In genomic region chrX:73215263-73215662, GRCh38 we compare ENCODE assay signal across 8 cellular contexts. TPM values are rescaled to one million over a fixed set of nuclear protein-coding genes. Genes with fewer than 3 reads are reported as not detected.
DNase-seq lines count a peak whose midpoint lies in the region; ATAC-seq and TF ChIP-seq lines count a peak whose summit lies in the region.

No MANE protein-coding gene starts in this region.

- H3K18ac ChIP-seq in neuronal stem cell (ENCODE audit: low read length): no peak overlapping the region

- no peak for DNase-seq in Caco-2
- DNase-seq in colonic mucosa: no peak
- no peak for DNase-seq in neuronal stem cell (ENCODE audit: low spot score)
- DNase-seq in RWPE1 (ENCODE audit: low spot score): no peak
- DNase-seq in NCI-H2196 treated with DMSO at 0.1 percent for 48 hours (lab: John Stamatoyannopoulos, UW; ENCODE audit: unreplicated experiment): no peak
- no peak for DNase-seq in osteocyte (ENCODE audit: extremely low spot score, unreplicated experiment)
- no peak for DNase-seq in NAMALWA (ENCODE audit: low spot score)

- H3K36me3 ChIP-seq in Caco-2 (ENCODE audit: control insufficient read depth, insufficient read depth, low read length): no peaks in the 10 kb centered on the region
- no peaks in the 10 kb centered on the region for H3K36me3 ChIP-seq in colonic mucosa
- H3K36me3 ChIP-seq in neuronal stem cell (replicated peaks in 1 of 2; ENCODE audit: control insufficient read depth in 2 of 2, insufficient read depth in 2 of 2, low read length in 2 of 2): no peaks in the 10 kb centered on the region

- BruUV-seq in Caco-2 (replicated peaks; lab: Mats Ljungman, UMichigan): no TSS peak

- no peak overlapping the region for H2AK5ac ChIP-seq in neuronal stem cell (ENCODE audit: low read depth, low read length)

- TF ChIP-seq CTCF in Caco-2 (IDR thresholded peaks at IDR 0.05; ENCODE audit: insufficient read depth in 1 of 2, low read depth in 1 of 2, low read length in 1 of 2, severe bottlenecking in 1 of 2, unreplicated experiment in 1 of 2) (no peak), colonic mucosa (IDR thresholded peaks at IDR 0.05) (no peak), RWPE1 (conservative IDR thresholded peaks at IDR 0.05; ENCODE audit: low read depth) (no peak), osteocyte (IDR thresholded peaks at IDR 0.05) (no peak)

- H2BK5ac ChIP-seq in neuronal stem cell (ENCODE audit: low read length): no peak overlapping the region

- no peak overlapping the region for H4K91ac ChIP-seq in neuronal stem cell (ENCODE audit: low read depth, low read length, poor library complexity)

- H2AFZ ChIP-seq in neuronal stem cell (ENCODE audit: low read length): peak overlapping the region; percentile 91

- no peak overlapping the region for H2BK12ac ChIP-seq in neuronal stem cell (ENCODE audit: low read length)

- peak overlapping the region; percentile 40 for H3K4me2 ChIP-seq in neuronal stem cell (ENCODE audit: insufficient read depth, low read length, poor library complexity, severe bottlenecking)

- WGBS in neuronal stem cell (ENCODE audit: extremely low coverage in 2 of 2, insufficient read length in 2 of 2, insufficient replicate concordance in 1 of 2), 2 donors: no CpG with 5 or more reads among the region's 8 CpGs

- no peak overlapping the region for H3K9ac ChIP-seq in colonic mucosa (ENCODE audit: low read depth in 2 of 2, low read length in 2 of 2)
- H3K9ac ChIP-seq in neuronal stem cell (ENCODE audit: low read depth, low read length, poor library complexity): no peak overlapping the region

- H3K36me3 Mint-ChIP-seq in Caco-2 (ENCODE audit: insufficient read depth, unreplicated experiment): no peaks in the 10 kb centered on the region
- no peaks in the 10 kb centered on the region for H3K36me3 Mint-ChIP-seq in osteocyte (ENCODE audit: unreplicated experiment)

- H3K27me3 Mint-ChIP-seq in Caco-2 (ENCODE audit: insufficient read depth, unreplicated experiment) (peaks cover 6% of the 10 kb centered on the region), osteocyte (ENCODE audit: unreplicated experiment) (peaks cover 10% of the 10 kb centered on the region)

- CTCF ChIA-PET in Caco-2 (lab: Charles Lee) (no interaction called here), RWPE1 (lab: Yijun Ruan, JAX) (interaction anchor here (0.6 kb wide), 1 partner anchor 425 kb away, joined by 3 read pairs; no protein-coding TSS in a partner anchor)

- H3K79me1 ChIP-seq in neuronal stem cell (ENCODE audit: low read depth, low read length): no peaks in the 10 kb centered on the region

- no peak overlapping the region for H3K4me3 ChIP-seq in Caco-2 (ENCODE audit: low read depth, low read length)
- peak overlapping the region; percentile 40 for H3K4me3 ChIP-seq in colonic mucosa
- H3K4me3 ChIP-seq in neuronal stem cell (ENCODE audit: low read length in 2 of 2): peak overlapping the region; percentile 58 to 92

- H3K4me1 ChIP-seq in Caco-2: no peaks in the 10 kb centered on the region
- no peaks in the 10 kb centered on the region for H3K4me1 ChIP-seq in colonic mucosa
- no peaks in the 10 kb centered on the region for H3K4me1 ChIP-seq in neuronal stem cell (ENCODE audit: control insufficient read depth in 2 of 2, insufficient read depth in 1 of 2, low read depth in 1 of 2, low read length in 2 of 2)

- ATAC-seq in HG03432 (IDR thresholded peaks at IDR 0.05; ENCODE audit: unreplicated experiment): peak; percentile 19

- H3K9me3 Mint-ChIP-seq in Caco-2 (ENCODE audit: unreplicated experiment) (no peaks in the 10 kb centered on the region), osteocyte (ENCODE audit: unreplicated experiment) (peaks cover 13% of the 10 kb centered on the region)

- H3K27ac ChIP-seq in colonic mucosa: no peak overlapping the region
- no peak overlapping the region for H3K27ac ChIP-seq in neuronal stem cell (replicated peaks; ENCODE audit: low read length)
- no peak overlapping the region for H3K27ac ChIP-seq in RWPE1

- H3K9me3 ChIP-seq in Caco-2 (no peaks in the 10 kb centered on the region), colonic mucosa (no peaks in the 10 kb centered on the region), neuronal stem cell (replicated peaks in 1 of 2; ENCODE audit: control insufficient read depth in 2 of 2, insufficient read depth in 1 of 2, low read depth in 1 of 2, low read length in 2 of 2) (no peaks in the 10 kb centered on the region)

- H3K27ac Mint-ChIP-seq in Caco-2 (ENCODE audit: unreplicated experiment): no peak overlapping the region
- no peak overlapping the region for H3K27ac Mint-ChIP-seq in osteocyte (ENCODE audit: unreplicated experiment)

- H3K4me3 Mint-ChIP-seq in Caco-2 (ENCODE audit: unreplicated experiment): peak overlapping the region; percentile 67
- H3K4me3 Mint-ChIP-seq in osteocyte (ENCODE audit: unreplicated experiment): no peak overlapping the region

- no peak overlapping the region for H2BK15ac ChIP-seq in neuronal stem cell (ENCODE audit: low read length)

- H2BK120ac ChIP-seq in neuronal stem cell (ENCODE audit: low read depth, low read length): no peak overlapping the region

- POLR2A ChIA-PET in Caco-2 (lab: Charles Lee): no interaction called here
- POLR2A ChIA-PET in RWPE1 (lab: Yijun Ruan, JAX; ENCODE audit: low non-redundant PET): no interaction called here

- no peak overlapping the region for H3K23ac ChIP-seq in neuronal stem cell (ENCODE audit: low read depth, low read length, poor library complexity)

- intact Hi-C loops in Caco-2 (cut with micrococcal nuclease; ENCODE audit: unreplicated experiment) (no loop called here), colonic mucosa (cut with DNase I) (no loop called here)

- H3K4ac ChIP-seq in neuronal stem cell (ENCODE audit: low read length): no peak overlapping the region

- H3K4me1 Mint-ChIP-seq in Caco-2 (ENCODE audit: low read depth, unreplicated experiment) (no peaks in the 10 kb centered on the region), osteocyte (ENCODE audit: unreplicated experiment) (peaks cover 2% of the 10 kb centered on the region)

- no peak overlapping the region for H4K8ac ChIP-seq in neuronal stem cell (ENCODE audit: low read depth, low read length)

- no peak overlapping the region for H3K14ac ChIP-seq in neuronal stem cell (ENCODE audit: low read length)

- H3K27me3 ChIP-seq in Caco-2 (replicated peaks; ENCODE audit: control insufficient read depth, insufficient read depth, low read length) (no peaks in the 10 kb centered on the region), colonic mucosa (no peaks in the 10 kb centered on the region), neuronal stem cell (ENCODE audit: control insufficient read depth in 3 of 3, insufficient read depth in 3 of 3, low read depth in 1 of 3, low read length in 3 of 3) (peaks cover 0 to 15% (median 0%) of the 10 kb centered on the region in 3 experiments)

RNA-seq across cellular contexts. Expression of gene NAP1L2, which starts 0.6 kb away (rescaled TPM):
- 0.12 and 0.16 TPM in 2 replicates for total RNA-seq in Caco-2 (2022)
- total RNA-seq in colonic mucosa: 1 to 10 TPM; 1.8 to 2.1 TPM
- polyA plus RNA-seq in neuronal stem cell (2013, experiment 1 of 2): 7.2 TPM
- 7.5 TPM for polyA plus RNA-seq in neuronal stem cell (2013, experiment 2 of 2)
- total RNA-seq in osteocyte: not detected in 2 replicates
